ENCODE assay signal across 14 cellular contexts in the genomic region with DNA sequence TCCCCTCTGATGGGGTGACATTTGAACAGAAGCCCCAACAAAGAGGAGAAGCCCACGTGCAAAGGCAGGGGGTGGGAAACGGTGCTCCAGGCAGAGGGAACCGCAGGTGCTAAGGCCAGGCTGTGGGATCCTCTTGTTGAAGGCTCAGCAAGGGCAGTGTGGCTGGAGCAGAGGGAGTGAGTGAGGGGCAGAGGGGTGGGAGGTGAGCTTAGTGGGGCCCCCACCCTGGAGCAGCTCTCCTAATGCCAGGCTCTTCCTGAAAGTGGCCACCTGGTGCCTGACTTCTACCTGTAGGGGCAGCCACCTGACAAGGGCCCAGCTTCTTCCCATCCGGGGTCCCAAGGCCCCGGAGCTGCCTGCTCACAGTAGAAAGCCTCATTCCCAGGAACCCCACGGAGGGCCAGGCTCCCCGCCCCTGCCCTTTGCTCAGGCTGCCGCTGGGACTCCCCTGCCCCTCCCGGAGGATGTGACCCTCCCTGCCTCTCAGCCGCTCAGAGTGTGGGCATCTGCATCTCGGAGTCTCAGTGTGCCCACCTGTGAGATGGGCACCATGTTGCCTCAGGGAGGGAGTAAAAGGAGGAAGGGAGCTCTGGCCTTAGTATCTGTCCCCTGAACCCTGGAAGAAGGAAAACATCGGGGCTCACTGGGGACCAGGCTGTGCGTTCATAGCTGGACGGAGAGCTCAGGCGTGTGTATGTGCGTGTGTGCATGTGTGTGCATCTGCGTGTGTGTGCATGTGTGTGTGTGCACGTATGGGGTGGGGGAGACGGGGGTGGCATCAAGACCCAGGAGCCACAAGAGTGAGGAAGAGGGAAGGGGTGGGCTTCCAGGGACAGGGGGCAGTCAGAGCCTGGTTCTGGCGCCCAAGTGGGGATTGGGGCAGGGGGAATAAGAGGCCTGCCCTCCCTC.
DNase-seq lines count a peak whose midpoint lies in the region; ATAC-seq and TF ChIP-seq lines count a peak whose summit lies in the region.
"Had no signal": no experiment of that assay in that cellular context is flagged by ENCODE, and none has a peak within 500 bp of the region (broad histone marks: within the 10 kb centered on the region; RNA-seq: fewer than 3 reads in every experiment).

No MANE protein-coding gene starts in this region.

- TF ChIP-seq POLR2A in gastrocnemius medialis (IDR thresholded peaks at IDR 0.05), result no peak

- H3K9me3 Mint-ChIP-seq in Calu3 (ENCODE audit: low read depth, unreplicated experiment), result no peaks in the 10 kb centered on the region
- peaks cover 5% of the 10 kb centered on the region for H3K9me3 Mint-ChIP-seq in CD8-positive, alpha-beta T cell
- H3K9me3 Mint-ChIP-seq in T-helper 2 cell treated with Interferon-gamma antibody and Interleukin-4, amounts not matched to agents 5 μg/mL and 100 μg/mL, for 36 hours, result no peaks in the 10 kb centered on the region
- H3K9me3 Mint-ChIP-seq in T-cell, result no peaks in the 10 kb centered on the region

- H3K36me3 Mint-ChIP-seq in Calu3 (ENCODE audit: insufficient read depth, unreplicated experiment), result no peaks in the 10 kb centered on the region
- H3K36me3 Mint-ChIP-seq in CD8-positive, alpha-beta T cell, result no peaks in the 10 kb centered on the region
- H3K36me3 Mint-ChIP-seq in T-helper 2 cell treated with Interferon-gamma antibody and Interleukin-4, amounts not matched to agents 5 μg/mL and 100 μg/mL, for 36 hours (ENCODE audit: low read depth), result no peaks in the 10 kb centered on the region
- H3K36me3 Mint-ChIP-seq in T-cell, result no peaks in the 10 kb centered on the region

- H3K27ac Mint-ChIP-seq in Calu3 (ENCODE audit: unreplicated experiment), result peak overlapping the region; percentile 20
- H3K27ac Mint-ChIP-seq in CD8-positive, alpha-beta T cell, result no peak overlapping the region
- no peak overlapping the region for H3K27ac Mint-ChIP-seq in T-helper 2 cell treated with Interferon-gamma antibody and Interleukin-4, amounts not matched to agents 5 μg/mL and 100 μg/mL, for 36 hours
- no peak overlapping the region for H3K27ac Mint-ChIP-seq in T-cell
- H3K27ac Mint-ChIP-seq: B cell had no signal

- H3K4me3 ChIP-seq in adipocyte (ENCODE audit: low read length) (no peak overlapping the region), left lung (no peak overlapping the region), gastrocnemius medialis (no peak overlapping the region)
- no peak overlapping the region for H3K4me3 ChIP-seq in CD8-positive, alpha-beta T cell (ENCODE audit: low read depth, low read length)

- DNase-seq in Calu3, result no peak
- DNase-seq in adipocyte (ENCODE audit: low read depth), result no peak
- no peak for DNase-seq in left lung
- DNase-seq in gastrocnemius medialis, result no peak
- DNase-seq in CD8-positive, alpha-beta T cell, result no peak
- no peak for DNase-seq in T-helper 2 cell treated with Interferon-gamma antibody and Interleukin-4, amounts not matched to agents 5 μg/mL and 100 μg/mL, for 36 hours (ENCODE audit: low spot score)
- DNase-seq in stimulated activated CD4-positive, alpha-beta T cell treated with anti-CD3 and anti-CD28 coated beads, Interleukin-12 subunit alpha, Interleukin-12 subunit beta, amount 100 ng/mL, for 4 hours, result no peak
- no peak for DNase-seq in T-cell
- DNase-seq: midbrain, NCI-H1048, NCI-H446, SIG-M5 had no signal

- H3K9me3 ChIP-seq in adipocyte (ENCODE audit: control insufficient read depth, low read length), result no peaks in the 10 kb centered on the region
- H3K9me3 ChIP-seq in left lung, result no peaks in the 10 kb centered on the region
- no peaks in the 10 kb centered on the region for H3K9me3 ChIP-seq in gastrocnemius medialis
- H3K9me3 ChIP-seq in CD8-positive, alpha-beta T cell (ENCODE audit: low read length), result no peaks in the 10 kb centered on the region

- intact Hi-C loops in Calu3 (cut with micrococcal nuclease; ENCODE audit: unreplicated experiment), result no loop called here
- intact Hi-C loops in left lung (cut with DNase I), result no loop called here
- intact Hi-C loops in gastrocnemius medialis (cut with DNase I; ENCODE audit: low total_unique reads), result loop anchor here (5.0 to 10.0 kb wide), 2 partner anchors 152 to 265 kb away; no protein-coding TSS in a partner anchor
- intact Hi-C loops in CD8-positive, alpha-beta T cell (cut with DNase I, micrococcal nuclease), result no loop called here

- BruUV-seq in Calu3 (replicated peaks; lab: Mats Ljungman, UMichigan), result no TSS peak

- no peak for TF ChIP-seq CTCF in Calu3 (IDR thresholded peaks at IDR 0.05; ENCODE audit: unreplicated experiment)
- no peak for TF ChIP-seq CTCF in left lung (IDR thresholded peaks at IDR 0.05)
- no peak for TF ChIP-seq CTCF in gastrocnemius medialis (IDR thresholded peaks at IDR 0.05 in 4 of 5, conservative IDR thresholded peaks at IDR 0.05 in 1 of 5)
- TF ChIP-seq CTCF in CD8-positive, alpha-beta T cell (IDR thresholded peaks at IDR 0.05), result no peak

- H3K36me3 ChIP-seq in adipocyte (ENCODE audit: control insufficient read depth, insufficient read depth, low read length, severe bottlenecking) (no peaks in the 10 kb centered on the region), left lung (no peaks in the 10 kb centered on the region), gastrocnemius medialis (no peaks in the 10 kb centered on the region)
- H3K36me3 ChIP-seq in CD8-positive, alpha-beta T cell (ENCODE audit: insufficient read depth, low read length), result no peaks in the 10 kb centered on the region

- no peak for ATAC-seq in left lung
- ATAC-seq in gastrocnemius medialis, result no peak
- no peak for ATAC-seq in CD8-positive, alpha-beta T cell
- no peak for ATAC-seq in T-cell (replicated peaks in 1 of 4)

- peaks cover 17% of the 10 kb centered on the region for H3K27me3 Mint-ChIP-seq in Calu3 (ENCODE audit: unreplicated experiment)
- H3K27me3 Mint-ChIP-seq in CD8-positive, alpha-beta T cell (ENCODE audit: low read depth), result no peaks in the 10 kb centered on the region
- peaks cover 13% of the 10 kb centered on the region for H3K27me3 Mint-ChIP-seq in T-helper 2 cell treated with Interferon-gamma antibody and Interleukin-4, amounts not matched to agents 5 μg/mL and 100 μg/mL, for 36 hours (ENCODE audit: low read depth)
- H3K27me3 Mint-ChIP-seq in T-cell, result peaks cover 0 to 4% of the 10 kb centered on the region in 2 donors

- H3K4me3 Mint-ChIP-seq in Calu3 (ENCODE audit: low read depth, unreplicated experiment) (no peak overlapping the region), T-cell (no peak overlapping the region)
- no peak overlapping the region for H3K4me3 Mint-ChIP-seq in CD8-positive, alpha-beta T cell
- H3K4me3 Mint-ChIP-seq in T-helper 2 cell treated with Interferon-gamma antibody and Interleukin-4, amounts not matched to agents 5 μg/mL and 100 μg/mL, for 36 hours, result no peak overlapping the region
- H3K4me3 Mint-ChIP-seq: B cell had no signal

- H3K4me1 Mint-ChIP-seq in Calu3 (ENCODE audit: low read depth, unreplicated experiment), result peaks cover 59% of the 10 kb centered on the region
- H3K4me1 Mint-ChIP-seq in CD8-positive, alpha-beta T cell (ENCODE audit: low read depth), result no peaks in the 10 kb centered on the region
- H3K4me1 Mint-ChIP-seq in T-helper 2 cell treated with Interferon-gamma antibody and Interleukin-4, amounts not matched to agents 5 μg/mL and 100 μg/mL, for 36 hours (ENCODE audit: low read depth), result no peaks in the 10 kb centered on the region
- H3K4me1 Mint-ChIP-seq in T-cell, result no peaks in the 10 kb centered on the region
- H3K4me1 Mint-ChIP-seq: B cell had no signal

- peak overlapping the region; percentile 61 for H3K9ac ChIP-seq in adipocyte (ENCODE audit: low read length)

- POLR2A ChIA-PET in CD8-positive, alpha-beta T cell (lab: Charles Lee), result no interaction called here
- POLR2A ChIA-PET in T-cell (lab: Charles Lee), result interaction anchor here in 1 of 2 donors (0.6 kb wide), 1 partner anchor 20 kb away, joined by 3 read pairs; no protein-coding TSS in a partner anchor

- H3K27ac ChIP-seq in left lung (peak overlapping the region; percentile 86 to 87), gastrocnemius medialis (peak overlapping the region; percentile 87 to 95 (median 90))
- no peak overlapping the region for H3K27ac ChIP-seq in CD8-positive, alpha-beta T cell (ENCODE audit: low read depth, low read length)
- H3K27ac ChIP-seq: VCaP had no signal

- H3K27me3 ChIP-seq in adipocyte (replicated peaks; ENCODE audit: control insufficient read depth, insufficient read depth, low read length) (no peaks in the 10 kb centered on the region), left lung (no peaks in the 10 kb centered on the region), gastrocnemius medialis (no peaks in the 10 kb centered on the region)
- H3K27me3 ChIP-seq in CD8-positive, alpha-beta T cell (ENCODE audit: insufficient read depth, low read length), result no peaks in the 10 kb centered on the region

- H3K4me1 ChIP-seq in adipocyte (ENCODE audit: control insufficient read depth, insufficient read depth, low read length) (peaks cover 59% of the 10 kb centered on the region), left lung (peaks cover 49 to 82% of the 10 kb centered on the region in 2 donors), gastrocnemius medialis (peaks cover 37 to 39% of the 10 kb centered on the region in 2 donors)
- no peaks in the 10 kb centered on the region for H3K4me1 ChIP-seq in CD8-positive, alpha-beta T cell (ENCODE audit: insufficient read depth, low read length)

- CTCF ChIA-PET in Calu3 (lab: Charles Lee), result interaction anchor here (1.1 to 1.9 kb wide), 4 partner anchors 10 to 42 kb away, joined by 3 to 5 read pairs (median 4); no protein-coding TSS in a partner anchor
- CTCF ChIA-PET in CD8-positive, alpha-beta T cell (lab: Charles Lee), result no interaction called here
- CTCF ChIA-PET in T-cell (lab: Charles Lee), result no interaction called here

- in situ Hi-C loops in gastrocnemius medialis (cut with MboI; ENCODE audit: low sequenced_read_pairs in 4 of 4), result no loop called here
